In the genomic region with DNA sequence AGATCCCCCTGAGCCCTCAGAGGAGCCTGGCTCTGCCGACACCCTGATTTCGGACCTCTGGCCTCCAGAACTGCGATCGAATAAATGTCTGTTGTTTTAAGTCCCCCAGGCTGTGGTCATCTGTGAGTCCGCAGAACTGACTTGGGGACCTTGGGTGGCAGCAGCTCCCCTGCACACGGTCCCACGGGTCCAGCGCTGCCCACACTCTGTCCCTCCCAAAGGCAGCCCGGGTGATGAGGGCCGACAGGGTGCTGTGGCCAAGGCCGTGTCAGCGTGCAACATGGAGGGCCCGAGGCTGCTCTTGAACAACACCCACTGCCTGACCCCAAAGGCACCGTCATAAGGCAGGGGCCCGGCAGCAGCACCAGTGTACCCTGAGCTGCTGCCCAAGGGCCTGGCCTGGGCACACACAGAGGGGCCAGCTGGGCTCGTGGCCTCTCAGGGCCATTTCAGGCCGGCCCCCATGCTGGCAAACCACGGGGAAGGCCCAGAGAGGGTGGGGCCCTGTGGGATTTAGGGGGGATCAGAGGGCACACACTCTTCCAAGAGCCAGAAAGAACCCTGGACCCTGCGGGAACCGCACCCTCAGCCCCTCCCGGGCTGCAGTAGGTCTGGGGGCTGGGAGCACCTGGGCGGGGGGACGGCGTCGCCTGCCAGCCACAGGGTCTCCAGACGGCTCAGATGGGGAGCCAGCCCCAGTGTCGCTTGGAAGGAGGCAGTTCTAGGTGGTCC, we compare ENCODE assay signal across 18 cellular contexts.
DNase-seq lines count a peak whose midpoint lies in the region; ATAC-seq and TF ChIP-seq lines count a peak whose summit lies in the region.
"Had no signal": no experiment of that assay in that cellular context is flagged by ENCODE, and none has a peak within 500 bp of the region (broad histone marks: within the 10 kb centered on the region; RNA-seq: fewer than 3 reads in every experiment).

No MANE protein-coding gene starts in this region.

- no peak overlapping the region for H3K4me3 Mint-ChIP-seq in central memory CD8-positive, alpha-beta T cell
- H3K4me3 Mint-ChIP-seq in CD4-positive, alpha-beta memory T cell: no peak overlapping the region
- H3K4me3 Mint-ChIP-seq: CD14-positive monocyte; CD8-positive, alpha-beta T cell; GM23338; H9 had no signal

- no peak for DNase-seq in central memory CD8-positive, alpha-beta T cell (ENCODE audit: low spot score in 2 of 2)
- DNase-seq in lower lobe of right lung (peak; percentile 44), posterior vena cava (ENCODE audit: low spot score) (peak; percentile 62), heart right ventricle (no peak), erythroblast (lab: John Stamatoyannopoulos, UW) (no peak)
- no peak for DNase-seq in CD4-positive, alpha-beta memory T cell
- DNase-seq: 8988T; CD8-positive, alpha-beta T cell; DMS 273 treated with DMSO at 0.1 percent for 48 hours; DND-41; EL; H9 had no signal

- H3K27me3 ChIP-seq in lower lobe of right lung (ENCODE audit: low read depth) (peaks cover 40% of the 10 kb centered on the region), heart right ventricle (peaks cover 0 to 36% (median 16%) of the 10 kb centered on the region in 7 donors)
- H3K27me3 ChIP-seq in CD4-positive, alpha-beta memory T cell (ENCODE audit: insufficient read depth, low read length): no peaks in the 10 kb centered on the region
- H3K27me3 ChIP-seq: BLaER1 had no signal

- H3K4me1 Mint-ChIP-seq in central memory CD8-positive, alpha-beta T cell: peaks cover 13% of the 10 kb centered on the region
- H3K4me1 Mint-ChIP-seq in CD4-positive, alpha-beta memory T cell: peaks cover 8 to 11% (median 11%) of the 10 kb centered on the region in 4 donors
- H3K4me1 Mint-ChIP-seq: GM23338 had no signal

- H3K9me3 Mint-ChIP-seq in central memory CD8-positive, alpha-beta T cell: no peaks in the 10 kb centered on the region
- H3K9me3 Mint-ChIP-seq in CD4-positive, alpha-beta memory T cell: peaks cover 0 to 1% (median 0%) of the 10 kb centered on the region in 8 donors
- H3K9me3 Mint-ChIP-seq: CD8-positive, alpha-beta T cell; GM23338; H9 had no signal

- no peaks in the 10 kb centered on the region for H3K27me3 Mint-ChIP-seq in central memory CD8-positive, alpha-beta T cell
- peaks cover 0 to 2% of the 10 kb centered on the region in 2 donors for H3K27me3 Mint-ChIP-seq in CD4-positive, alpha-beta memory T cell

- H3K9me3 ChIP-seq in HEK293 (ENCODE audit: control insufficient read depth, insufficient read depth, low read depth, low read length) (no peaks in the 10 kb centered on the region), lower lobe of right lung (no peaks in the 10 kb centered on the region), heart right ventricle (no peaks in the 10 kb centered on the region)
- no peaks in the 10 kb centered on the region for H3K9me3 ChIP-seq in CD4-positive, alpha-beta memory T cell (ENCODE audit: control insufficient read depth in 1 of 2, low read length in 2 of 2)
- H3K9me3 ChIP-seq: BLaER1 had no signal

- H3K27ac Mint-ChIP-seq in central memory CD8-positive, alpha-beta T cell (ENCODE audit: low read depth): peak overlapping the region; percentile 96
- H3K27ac Mint-ChIP-seq in CD4-positive, alpha-beta memory T cell: peak overlapping the region in 1 of 7 donors; percentile 65
- H3K27ac Mint-ChIP-seq: CD8-positive, alpha-beta T cell; GM23338; H9 had no signal

- POLR2A ChIA-PET in HEK293 (lab: Yijun Ruan, JAX): no interaction called here
- POLR2A ChIA-PET in CD4-positive, alpha-beta memory T cell (lab: Charles Lee; ENCODE audit: partially characterized antibody): no interaction called here

- no peak overlapping the region for H3K27ac ChIP-seq in HEK293 (ENCODE audit: extremely low read depth, low read depth, low read length)
- no peak overlapping the region for H3K27ac ChIP-seq in lower lobe of right lung
- no peak overlapping the region for H3K27ac ChIP-seq in heart right ventricle
- H3K27ac ChIP-seq in CD4-positive, alpha-beta memory T cell (ENCODE audit: low read depth, low read length): no peak overlapping the region
- H3K27ac ChIP-seq: BLaER1 had no signal

- H3K4me1 ChIP-seq in HEK293 (ENCODE audit: control insufficient read depth, insufficient read depth, low read length) (no peaks in the 10 kb centered on the region), lower lobe of right lung (peaks cover 8% of the 10 kb centered on the region), heart right ventricle (peaks cover 0 to 14% (median 7%) of the 10 kb centered on the region in 9 donors)
- peaks cover 11% of the 10 kb centered on the region for H3K4me1 ChIP-seq in CD4-positive, alpha-beta memory T cell (ENCODE audit: insufficient read depth, low read length)

- CTCF ChIA-PET in HEK293 (lab: Yijun Ruan, JAX): interaction anchor here (1.0 to 5.7 kb wide), 17 partner anchors 14 to 740 kb away, joined by 3 to 84 read pairs (median 6); no protein-coding TSS in a partner anchor
- CTCF ChIA-PET in CD4-positive, alpha-beta memory T cell (lab: Charles Lee; ENCODE audit: partially characterized antibody): interaction anchor here (1.9 to 6.7 kb wide), 3 partner anchors 45 to 630 kb away, joined by 4 to 122 read pairs (median 70); no protein-coding TSS in a partner anchor

- TF ChIP-seq CTCF in HEK293 (tag by site-specific recombination; IDR thresholded peaks at IDR 0.05) (no peak), lower lobe of right lung (IDR thresholded peaks at IDR 0.05) (no peak), heart right ventricle (IDR thresholded peaks at IDR 0.05) (no peak)

- peaks cover 1% of the 10 kb centered on the region for H3K36me3 Mint-ChIP-seq in central memory CD8-positive, alpha-beta T cell (ENCODE audit: insufficient read depth)
- no peaks in the 10 kb centered on the region for H3K36me3 Mint-ChIP-seq in CD4-positive, alpha-beta memory T cell
- H3K36me3 Mint-ChIP-seq: CD8-positive, alpha-beta T cell had no signal

- 84 to 85% methylated on average over 27 of the region's 27 CpGs for whole genome bisulfite sequencing in heart right ventricle, 2 donors

- no peak for ATAC-seq in central memory CD8-positive, alpha-beta T cell (replicated peaks; ENCODE audit: extremely low read depth, poor library complexity, severe bottlenecking)
- ATAC-seq in lower lobe of right lung (no peak), GM21528 (IDR thresholded peaks at IDR 0.05; ENCODE audit: low FRiP score, unreplicated experiment) (no peak), heart right ventricle (no peak)
- ATAC-seq: CD8-positive, alpha-beta T cell; GM12878 had no signal

- no peak overlapping the region for H3K4me3 ChIP-seq in HEK293 (ENCODE audit: low read depth, low read length)
- no peak overlapping the region for H3K4me3 ChIP-seq in lower lobe of right lung
- no peak overlapping the region for H3K4me3 ChIP-seq in heart right ventricle
- H3K4me3 ChIP-seq in CD4-positive, alpha-beta memory T cell (ENCODE audit: low read length in 2 of 2): no peak overlapping the region
- H3K4me3 ChIP-seq: BLaER1, GM12878, GM23338 had no signal

- H3K36me3 ChIP-seq in HEK293 (ENCODE audit: control insufficient read depth in 2 of 2, insufficient read depth in 1 of 2, low read length in 2 of 2) (no peaks in the 10 kb centered on the region), lower lobe of right lung (no peaks in the 10 kb centered on the region), heart right ventricle (no peaks in the 10 kb centered on the region)
- H3K36me3 ChIP-seq in CD4-positive, alpha-beta memory T cell (ENCODE audit: insufficient read depth, low read length): no peaks in the 10 kb centered on the region
- H3K36me3 ChIP-seq: BLaER1 had no signal

- TF ChIP-seq POLR2A in erythroblast (IDR thresholded peaks at IDR 0.05; ENCODE audit: low read length): no peak

- intact Hi-C loops in lower lobe of right lung (cut with DNase I): no loop called here
- intact Hi-C loops in posterior vena cava (cut with DNase I): loop anchor here (5.0 kb wide), 2 partner anchors 543 to 633 kb away; no protein-coding TSS in a partner anchor
- intact Hi-C loops in heart right ventricle (cut with DNase I): loop anchor here (2.0 to 10.0 kb wide), 9 partner anchors 290 to 1240 kb away; no protein-coding TSS in a partner anchor
- intact Hi-C loops in CD4-positive, alpha-beta memory T cell (cut with micrococcal nuclease): loop anchor here (10.0 kb wide), 1 partner anchor 740 kb away; no protein-coding TSS in a partner anchor

TF ChIP-seq in HEK293, 187 proteins besides CTCF, POLR2A, EP300 and RAD21:
- TF ChIP-seq GLIS2 (tag by site-specific recombination; IDR thresholded peaks at IDR 0.05) (peak; percentile 10; the same call in 1 of the 2 replicates), ZNF138 (tag by site-specific recombination; IDR thresholded peaks at IDR 0.05; ENCODE audit: borderline replicate concordance) (no peak)

Comparison
In these comparisons a context has a peak if more than half of its experiments do, and no peak if none do; other contexts are left out.
1. DNase-seq: peak in lower lobe of right lung (single experiment) and posterior vena cava (single experiment); none in central memory CD8-positive, alpha-beta T cell (0 of 2), heart right ventricle (0 of 2), erythroblast (0 of 2) and CD4-positive, alpha-beta memory T cell (0 of 5).